ENCODE assay signal across 15 cellular contexts in genomic region chr4:7988437-7988836, GRCh38. TPM values are rescaled to one million over a fixed set of nuclear protein-coding genes. Genes with fewer than 3 reads are reported as not detected.
DNase-seq lines count a peak whose midpoint lies in the region; ATAC-seq and TF ChIP-seq lines count a peak whose summit lies in the region.
"Had no signal": no experiment of that assay in that cellular context is flagged by ENCODE, and none has a peak within 500 bp of the region (broad histone marks: within the 10 kb centered on the region; RNA-seq: fewer than 3 reads in every experiment).

No MANE protein-coding gene starts in this region.

- no peaks in the 10 kb centered on the region for H3K27me3 ChIP-seq in left lung

- H3K4me1 ChIP-seq in left lung, result no peaks in the 10 kb centered on the region

- no peak for ATAC-seq in left lung
- ATAC-seq: activated T-helper 17 cell treated with anti-CD3 and anti-CD28 coated beads, Interleukin-2, amount 50 U/mL, for 72 hours had no signal

- no peak for TF ChIP-seq CTCF in fibroblast of villous mesenchyme (IDR thresholded peaks at IDR 0.05; ENCODE audit: insufficient read depth, low read depth, low read length)
- no peak for TF ChIP-seq CTCF in left lung (IDR thresholded peaks at IDR 0.05)

- intact Hi-C loops in left lung (cut with DNase I), result loop anchor here in 1 of 2 donors (5.0 kb wide), 1 partner anchor 186 kb away; no protein-coding TSS in a partner anchor

- H3K36me3 ChIP-seq in left lung, result no peaks in the 10 kb centered on the region

- no peak overlapping the region for H3K27ac ChIP-seq in left lung

- H3K9me3 ChIP-seq in left lung, result no peaks in the 10 kb centered on the region

- DNase-seq in AG08395 (ENCODE audit: low spot score) (peak; percentile 50), HCEC 1CT (peak; percentile 37), amniotic stem cell (lab: John Stamatoyannopoulos, UW) (peak; percentile 7), fibroblast of villous mesenchyme (ENCODE audit: low read depth) (peak; percentile 61), NCI-H1092 treated with DMSO at 0.1 percent for 48 hours (lab: John Stamatoyannopoulos, UW) (no peak), NCI-H2107 treated with DMSO at 0.1 percent for 48 hours (lab: John Stamatoyannopoulos, UW; ENCODE audit: unreplicated experiment) (no peak), left lung (no peak), NCI-H82 treated with DMSO at 0.1 percent for 48 hours (lab: John Stamatoyannopoulos, UW; ENCODE audit: unreplicated experiment) (no peak)
- DNase-seq: activated CD8-positive, alpha-beta memory T cell treated with anti-CD3 and anti-CD28 coated beads, Interleukin-2, amount 50 U/mL, for 4 hours; CD4-positive, alpha-beta memory T cell; GF-D8; hippocampal formation; NCI-H1417; NCI-H510A treated with DMSO at 0.1 percent for 48 hours had no signal

- no peak overlapping the region for H3K4me3 ChIP-seq in fibroblast of villous mesenchyme (ENCODE audit: low read depth, low read length)
- H3K4me3 ChIP-seq in left lung, result no peak overlapping the region

RNA-seq across cellular contexts. Expression of gene AFAP1, which starts 48.8 kb away (rescaled TPM):
- total RNA-seq in fibroblast of villous mesenchyme (84.4 and 133 TPM in 2 replicates), left lung (10 to 100 TPM; 24.9 to 31.4 TPM)

Comparison
In these comparisons a context has a peak if more than half of its experiments do, and no peak if none do; other contexts are left out.
1. DNase-seq: peak in AG08395 (single experiment), HCEC 1CT (single experiment), amniotic stem cell (single experiment) and fibroblast of villous mesenchyme (single experiment); none in NCI-H1092 treated with DMSO at 0.1 percent for 48 hours (single experiment), NCI-H2107 treated with DMSO at 0.1 percent for 48 hours (single experiment), left lung (0 of 2) and NCI-H82 treated with DMSO at 0.1 percent for 48 hours (single experiment).